16 cellular contexts compared by ENCODE assay signal in genomic region chrX:15359701-15360100, GRCh38. TPM values are rescaled to one million over a fixed set of nuclear protein-coding genes. Genes with fewer than 3 reads are reported as not detected.
DNase-seq lines count a peak whose midpoint lies in the region; ATAC-seq and TF ChIP-seq lines count a peak whose summit lies in the region.
"Had no signal": no experiment of that assay in that cellular context is flagged by ENCODE, and none has a peak within 500 bp of the region (broad histone marks: within the 10 kb centered on the region; RNA-seq: fewer than 3 reads in every experiment).

No MANE protein-coding gene starts in this region.

- intact Hi-C loops in left ventricle myocardium superior (cut with micrococcal nuclease): loop anchor here (10.0 kb wide), 1 partner anchor 85 kb away; no protein-coding TSS in a partner anchor
- intact Hi-C loops in Right ventricle myocardium inferior (cut with DNase I): no loop called here

- H3K36me3 Mint-ChIP-seq in osteocyte (ENCODE audit: unreplicated experiment): no peaks in the 10 kb centered on the region
- no peaks in the 10 kb centered on the region for H3K36me3 Mint-ChIP-seq in activated CD8-positive, alpha-beta memory T cell treated with anti-CD3 and anti-CD28 coated beads, Interleukin-2, amount 10 ng/mL, durations not matched to agents 7 days and 5 days
- H3K36me3 Mint-ChIP-seq: CD8-positive, alpha-beta memory T cell had no signal

- no peak overlapping the region for H3K4me3 Mint-ChIP-seq in osteocyte (ENCODE audit: unreplicated experiment)
- no peak overlapping the region for H3K4me3 Mint-ChIP-seq in activated CD8-positive, alpha-beta memory T cell treated with anti-CD3 and anti-CD28 coated beads, Interleukin-2, amount 10 ng/mL, durations not matched to agents 7 days and 5 days
- H3K4me3 Mint-ChIP-seq: CD8-positive, alpha-beta memory T cell; H9 had no signal

- peak; percentile 37 for ATAC-seq in left ventricle myocardium superior
- ATAC-seq in Right ventricle myocardium inferior: no peak
- ATAC-seq in activated CD8-positive, alpha-beta memory T cell treated with anti-CD3 and anti-CD28 coated beads, Interleukin-2, amount 10 ng/mL, durations not matched to agents 7 days and 5 days: no peak

- TF ChIP-seq CTCF in osteocyte (IDR thresholded peaks at IDR 0.05): no peak

- peaks cover 2% of the 10 kb centered on the region for H3K4me1 Mint-ChIP-seq in osteocyte (ENCODE audit: unreplicated experiment)
- H3K4me1 Mint-ChIP-seq in activated CD8-positive, alpha-beta memory T cell treated with anti-CD3 and anti-CD28 coated beads, Interleukin-2, amount 10 ng/mL, durations not matched to agents 7 days and 5 days: no peaks in the 10 kb centered on the region
- H3K4me1 Mint-ChIP-seq: CD8-positive, alpha-beta memory T cell; H9 had no signal

- peaks cover 6% of the 10 kb centered on the region for H3K27me3 Mint-ChIP-seq in osteocyte (ENCODE audit: unreplicated experiment)
- H3K27me3 Mint-ChIP-seq in activated CD8-positive, alpha-beta memory T cell treated with anti-CD3 and anti-CD28 coated beads, Interleukin-2, amount 10 ng/mL, durations not matched to agents 7 days and 5 days: peaks cover 11% of the 10 kb centered on the region

- no peak for DNase-seq in left ventricle myocardium superior
- DNase-seq in Right ventricle myocardium inferior (ENCODE audit: missing footprints): no peak
- DNase-seq in fibroblast of gingiva (ENCODE audit: low read depth): peak; percentile 38
- no peak for DNase-seq in osteocyte (ENCODE audit: extremely low spot score, unreplicated experiment)
- DNase-seq in activated CD8-positive, alpha-beta memory T cell treated with anti-CD3 and anti-CD28 coated beads, Interleukin-2, amount 10 ng/mL, durations not matched to agents 7 days and 5 days: no peak
- no peak for DNase-seq in NCI-H446 (lab: John Stamatoyannopoulos, UW)
- DNase-seq in dermis blood vessel endothelial cell: no peak
- DNase-seq: 8988T; AML-193; Caco-2; CD8-positive, alpha-beta memory T cell; DND-41; GDM1; GOT3; H9 had no signal

- H3K9me3 Mint-ChIP-seq in osteocyte (ENCODE audit: unreplicated experiment): no peaks in the 10 kb centered on the region
- H3K9me3 Mint-ChIP-seq in activated CD8-positive, alpha-beta memory T cell treated with anti-CD3 and anti-CD28 coated beads, Interleukin-2, amount 10 ng/mL, durations not matched to agents 7 days and 5 days (ENCODE audit: low read depth): no peaks in the 10 kb centered on the region
- H3K9me3 Mint-ChIP-seq: CD8-positive, alpha-beta memory T cell had no signal

- H3K27ac Mint-ChIP-seq in osteocyte (ENCODE audit: unreplicated experiment): peak overlapping the region; percentile 39
- H3K27ac Mint-ChIP-seq in activated CD8-positive, alpha-beta memory T cell treated with anti-CD3 and anti-CD28 coated beads, Interleukin-2, amount 10 ng/mL, durations not matched to agents 7 days and 5 days: no peak overlapping the region
- H3K27ac Mint-ChIP-seq: CD8-positive, alpha-beta memory T cell had no signal

- CTCF ChIA-PET in activated CD8-positive, alpha-beta memory T cell treated with anti-CD3 and anti-CD28 coated beads, Interleukin-2, amount 10 ng/mL, durations not matched to agents 7 days and 5 days (lab: Charles Lee): no interaction called here

RNA-seq across cellular contexts. Expression of gene PIGA, which starts 24.4 kb away (rescaled TPM):
- 3.7 TPM for total RNA-seq in left ventricle myocardium superior
- 3.8 TPM for total RNA-seq in Right ventricle myocardium inferior
- 10.3 and 12.2 TPM in 2 replicates for total RNA-seq in osteocyte
- 10 to 100 TPM; 21.5 to 25.0 TPM for total RNA-seq in activated CD8-positive, alpha-beta memory T cell treated with anti-CD3 and anti-CD28 coated beads, Interleukin-2, amount 10 ng/mL, durations not matched to agents 7 days and 5 days
- 8.8 and 10.5 TPM in 2 replicates for total RNA-seq in dermis blood vessel endothelial cell

RNA-seq across cellular contexts. Expression of gene VEGFD, which starts 24.5 kb away (rescaled TPM):
- total RNA-seq in left ventricle myocardium superior (12.4 TPM), Right ventricle myocardium inferior (23.5 TPM), osteocyte (0.27 TPM in 1 of 2 replicates, not detected in the other), dermis blood vessel endothelial cell (0.17 and 0.37 TPM in 2 replicates)
- total RNA-seq in activated CD8-positive, alpha-beta memory T cell treated with anti-CD3 and anti-CD28 coated beads, Interleukin-2, amount 10 ng/mL, durations not matched to agents 7 days and 5 days: not detected
- total RNA-seq: CD8-positive, alpha-beta memory T cell had no signal

RNA-seq across cellular contexts. Expression of gene ASB11, which starts 44.3 kb away (rescaled TPM):
- total RNA-seq in left ventricle myocardium superior (98.2 TPM), Right ventricle myocardium inferior (85.9 TPM), osteocyte (not detected in 2 replicates), dermis blood vessel endothelial cell (not detected in 2 replicates)
- not detected for total RNA-seq in activated CD8-positive, alpha-beta memory T cell treated with anti-CD3 and anti-CD28 coated beads, Interleukin-2, amount 10 ng/mL, durations not matched to agents 7 days and 5 days
- total RNA-seq: Caco-2; CD8-positive, alpha-beta memory T cell; H9; HT-29 had no signal

Comparison
In these comparisons a context has a peak if more than half of its experiments do, and no peak if none do; other contexts are left out.
1. RNA of gene ASB11, which starts 44.3 kb away (total RNA-seq): 98.2 TPM in left ventricle myocardium superior (single experiment) and 85.9 TPM in Right ventricle myocardium inferior (single experiment); not detected in osteocyte, not detected in activated CD8-positive, alpha-beta memory T cell treated with anti-CD3 and anti-CD28 coated beads, Interleukin-2, amount 10 ng/mL, durations not matched to agents 7 days and 5 days and not detected in dermis blood vessel endothelial cell; every median in the first group is over 10 times any median in the second.